8 cellular contexts compared by ENCODE assay signal in genomic region chr7:37448057-37448636, GRCh38. TPM values are rescaled to one million over a fixed set of nuclear protein-coding genes. Genes with fewer than 3 reads are reported as not detected.
DNase-seq lines count a peak whose midpoint lies in the region; ATAC-seq and TF ChIP-seq lines count a peak whose summit lies in the region.

No MANE protein-coding gene starts in this region.

- no peak for TF ChIP-seq CTCF in ovary (IDR thresholded peaks at IDR 0.05)

- CTCF ChIA-PET in activated CD8-positive, alpha-beta memory T cell treated with anti-CD3 and anti-CD28 coated beads, Interleukin-2, amount 10 ng/mL, durations not matched to agents 7 days and 5 days (lab: Charles Lee): interaction anchor here (0.6 to 3.1 kb wide), 11 partner anchors 8 to 1156 kb away, joined by 3 to 21 read pairs (median 4); no protein-coding TSS in a partner anchor

- peak overlapping the region; percentile 88 for H3K4me3 Mint-ChIP-seq in activated CD8-positive, alpha-beta memory T cell treated with anti-CD3 and anti-CD28 coated beads, Interleukin-2, amount 10 ng/mL, durations not matched to agents 7 days and 5 days

- H3K27ac ChIP-seq in ovary: peak overlapping the region; percentile 65 to 67

- no peaks in the 10 kb centered on the region for H3K27me3 ChIP-seq in ovary

- no peaks in the 10 kb centered on the region for H3K9me3 ChIP-seq in ovary

- H3K27me3 Mint-ChIP-seq in activated CD8-positive, alpha-beta memory T cell treated with anti-CD3 and anti-CD28 coated beads, Interleukin-2, amount 10 ng/mL, durations not matched to agents 7 days and 5 days: peaks cover 11% of the 10 kb centered on the region

- H3K9me3 Mint-ChIP-seq in activated CD8-positive, alpha-beta memory T cell treated with anti-CD3 and anti-CD28 coated beads, Interleukin-2, amount 10 ng/mL, durations not matched to agents 7 days and 5 days (ENCODE audit: low read depth): no peaks in the 10 kb centered on the region

- WGBS in ovary, 3 donors: 1% methylated on average over 29 to 62 of the region's 62 CpGs

- intact Hi-C loops in ovary (cut with DNase I): loop anchor here in 2 of 4 donors (10.0 kb wide), 2 partner anchors 163 to 233 kb away; no protein-coding TSS in a partner anchor

- ATAC-seq in activated CD8-positive, alpha-beta memory T cell treated with anti-CD3 and anti-CD28 coated beads, Interleukin-2, amount 10 ng/mL, durations not matched to agents 7 days and 5 days: peak; percentile 46
- ATAC-seq in HG03280 (IDR thresholded peaks at IDR 0.05; ENCODE audit: unreplicated experiment): peak; percentile 23

- no peaks in the 10 kb centered on the region for H3K36me3 ChIP-seq in ovary

- peaks cover 31% of the 10 kb centered on the region for H3K4me1 Mint-ChIP-seq in activated CD8-positive, alpha-beta memory T cell treated with anti-CD3 and anti-CD28 coated beads, Interleukin-2, amount 10 ng/mL, durations not matched to agents 7 days and 5 days

- no peak for TF ChIP-seq EP300 in ovary (IDR thresholded peaks at IDR 0.05)

- no peak for DNase-seq in activated CD8-positive, alpha-beta memory T cell treated with anti-CD3 and anti-CD28 coated beads, Interleukin-2, amount 10 ng/mL, durations not matched to agents 7 days and 5 days
- no peak for DNase-seq in activated CD8-positive, alpha-beta memory T cell treated with anti-CD3 and anti-CD28 coated beads for 24 hours
- DNase-seq in activated T-helper 1 cell treated with Interleukin-2 at 50 U/mL for 16 hours (ENCODE audit: low read depth) (peak; percentile 15), germinal center (ENCODE audit: low spot score) (peak; percentile 63), ovary (peak in 3 of 5 donors; percentile 35 to 50 (median 48)), NCI-H1105 (lab: John Stamatoyannopoulos, UW) (no peak), mucosa of gallbladder (ENCODE audit: low spot score) (no peak)

- peaks cover 3% of the 10 kb centered on the region for H3K36me3 Mint-ChIP-seq in activated CD8-positive, alpha-beta memory T cell treated with anti-CD3 and anti-CD28 coated beads, Interleukin-2, amount 10 ng/mL, durations not matched to agents 7 days and 5 days

- peak overlapping the region; percentile 93 for H3K27ac Mint-ChIP-seq in activated CD8-positive, alpha-beta memory T cell treated with anti-CD3 and anti-CD28 coated beads, Interleukin-2, amount 10 ng/mL, durations not matched to agents 7 days and 5 days

- no peak for TF ChIP-seq POLR2A in ovary (IDR thresholded peaks at IDR 0.05)

- H3K4me3 ChIP-seq in ovary: peak overlapping the region; percentile 49

- peaks cover 3% of the 10 kb centered on the region for H3K4me1 ChIP-seq in ovary (ENCODE audit: insufficient read depth)

RNA-seq across cellular contexts. Expression of gene ELMO1, which starts 0.5 kb away (rescaled TPM):
- 100 to 1,000 TPM; 101 TPM for total RNA-seq in activated CD8-positive, alpha-beta memory T cell treated with anti-CD3 and anti-CD28 coated beads, Interleukin-2, amount 10 ng/mL, durations not matched to agents 7 days and 5 days
- total RNA-seq in ovary (10 to 100 TPM; 17.6 to 48.9 (median 28.0) TPM), mucosa of gallbladder (43.4 TPM)
- 10 to 100 TPM in 1 of 2 donors, 1 to 10 TPM in 1; 8.9 to 33.8 TPM for polyA plus RNA-seq in ovary

Comparison
In these comparisons a context has a peak if more than half of its experiments do, and no peak if none do; other contexts are left out.
1. DNase-seq: peak in activated T-helper 1 cell treated with Interleukin-2 at 50 U/mL for 16 hours (single experiment), germinal center (single experiment) and ovary (3 of 5); none in activated CD8-positive, alpha-beta memory T cell treated with anti-CD3 and anti-CD28 coated beads, Interleukin-2, amount 10 ng/mL, durations not matched to agents 7 days and 5 days (single experiment), activated CD8-positive, alpha-beta memory T cell treated with anti-CD3 and anti-CD28 coated beads for 24 hours (single experiment), NCI-H1105 (single experiment) and mucosa of gallbladder (single experiment).